21 cellular contexts compared by ENCODE assay signal in the genomic region with DNA sequence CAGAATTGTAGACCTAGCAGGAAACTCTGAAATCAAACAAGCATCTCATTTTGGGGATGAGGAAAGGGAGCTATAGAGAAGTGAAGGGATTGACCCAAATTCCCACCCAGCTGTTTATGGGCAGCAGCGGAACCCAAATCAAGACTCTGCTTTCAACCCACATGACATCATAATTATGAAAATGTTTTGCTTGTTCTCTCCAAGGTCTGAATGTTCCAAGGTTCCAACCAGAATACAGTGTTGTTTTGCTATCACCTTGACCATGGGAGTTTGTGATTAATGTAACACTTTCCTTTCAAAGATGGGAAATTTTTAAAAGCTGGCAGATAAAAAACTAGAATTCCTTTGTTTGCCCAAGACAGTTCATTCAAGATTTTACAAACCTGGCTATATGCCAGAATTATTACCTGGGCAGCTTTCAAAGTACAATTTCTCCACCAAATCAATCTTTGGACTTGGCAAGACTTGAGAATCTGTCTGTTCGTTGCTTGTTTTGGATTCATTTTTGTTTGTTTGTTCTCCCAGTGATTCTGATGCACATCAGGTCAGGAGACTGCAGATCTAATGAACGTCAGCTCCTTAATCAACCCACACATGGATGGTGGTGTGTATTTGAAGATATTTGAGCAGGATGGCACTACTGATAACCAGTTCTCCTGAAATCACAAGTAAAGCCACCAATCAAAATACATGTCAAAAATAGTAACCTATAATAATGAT.
"Had no signal": no experiment of that assay in that cellular context is flagged by ENCODE, and none has a peak within 500 bp of the region (broad histone marks: within the 10 kb centered on the region; RNA-seq: fewer than 3 reads in every experiment).

No MANE protein-coding gene starts in this region.

- H3K4me3 ChIP-seq: lung, thoracic aorta, upper lobe of left lung had no signal

- H3K36me3 ChIP-seq: thoracic aorta, upper lobe of left lung, WERI-Rb-1 had no signal

- ATAC-seq: activated CD8-positive, alpha-beta memory T cell treated with anti-CD3 and anti-CD28 coated beads, Interleukin-2, amount 10 ng/mL, durations not matched to agents 7 days and 5 days; activated CD8-positive, alpha-beta T cell treated with anti-CD3 and anti-CD28 coated beads for 36 hours; activated naive CD8-positive, alpha-beta T cell treated with anti-CD3 and anti-CD28 coated beads, Interleukin-2, amount 50 U/mL, for 24 hours; natural killer cell treated with Interleukin-12 subunit alpha and Interleukin-12 subunit beta and Interleukin-15 and Interleukin-18, amount 100 ng/mL, for 72 hours; sciatic nerve had no signal

- H3K9me3 ChIP-seq: thoracic aorta, upper lobe of left lung had no signal

- H3K27ac ChIP-seq: parathyroid adenoma, thoracic aorta, WERI-Rb-1 had no signal

- H3K27me3 ChIP-seq: upper lobe of left lung had no signal

- H3K9ac ChIP-seq: parathyroid adenoma had no signal

- DNase-seq: activated CD4-positive, alpha-beta T cell treated with anti-CD3 and anti-CD28 coated beads, Interleukin-2, amount 10 ng/mL, durations not matched to agents 7 days and 5 days; activated CD4-positive, CD25-positive, alpha-beta regulatory T cell treated with anti-CD3 and anti-CD28 coated beads, Interleukin-2, amount 50 U/mL, for 72 hours; activated CD8-positive, alpha-beta memory T cell treated with anti-CD3 and anti-CD28 coated beads, Interleukin-2, amount 10 ng/mL, durations not matched to agents 7 days and 5 days; activated CD8-positive, alpha-beta T cell treated with anti-CD3 and anti-CD28 coated beads for 36 hours; activated gamma-delta T cell; activated naive CD4-positive, alpha-beta T cell treated with anti-CD3 and anti-CD28 coated beads, Interleukin-2, amount 50 U/mL, for 16 hours; activated naive CD8-positive, alpha-beta T cell treated with anti-CD3 and anti-CD28 coated beads, Interleukin-2, amount 50 U/mL, for 24 hours; activated T-cell treated with anti-CD3 and anti-CD28 coated beads for 4 hours; anterior cingulate cortex; effector CD4-positive, alpha-beta T cell; left colon; stimulated activated CD4-positive, alpha-beta T cell treated with anti-CD3 and anti-CD28 coated beads, Interleukin-2, amount 100 ng/mL, for 48 hours; stimulated activated CD8-positive, alpha-beta memory T cell treated with anti-CD3 and anti-CD28 coated beads, Interleukin-4, amount 100 ng/mL, for 48 hours; stimulated activated naive CD4-positive, alpha-beta T cell; upper lobe of left lung; WERI-Rb-1 had no signal

- H3K4me1 ChIP-seq: parathyroid adenoma had no signal
